ENCODE assay signal across 8 cellular contexts in genomic region chr17:64984776-64985521, GRCh38.
A peak's percentile ranks its signal among the peaks of the same experiment; 100 is the strongest.
DNase-seq lines count a peak whose midpoint lies in the region; ATAC-seq, FAIRE-seq and TF ChIP-seq lines count a peak whose summit lies in the region.

No MANE protein-coding gene starts in this region.

- H3K4me3 ChIP-seq in neural progenitor cell (no peak overlapping the region), coronary artery (no peak overlapping the region)

- H3K9me3 ChIP-seq in T-helper 17 cell (ENCODE audit: control insufficient read depth, low read length, poor library complexity, severe bottlenecking) (no peaks in the 10 kb centered on the region), neural progenitor cell (ENCODE audit: low read depth) (no peaks in the 10 kb centered on the region)

- H3K79me2 ChIP-seq in neural progenitor cell (ENCODE audit: low read depth): no peaks in the 10 kb centered on the region

- H3K4me2 ChIP-seq in neural progenitor cell: no peak overlapping the region

- FAIRE-seq in GM12892 (lab: Jason Lieb, UNC): peak; percentile 73

- TF ChIP-seq CTCF in neural progenitor cell (IDR thresholded peaks at IDR 0.05): no peak
- no peak for TF ChIP-seq CTCF in coronary artery (IDR thresholded peaks at IDR 0.05)

- no peak for TF ChIP-seq POLR2A in GM12892 (IDR thresholded peaks at IDR 0.05; ENCODE audit: low read depth, low read length)

- H3K9me3 Mint-ChIP-seq in neural progenitor cell: peaks cover 2% of the 10 kb centered on the region

- DNase-seq in GM12892 (ENCODE audit: insufficient read length): no peak
- peak; percentile 14 to 53 (median 32) for DNase-seq in T-helper 17 cell
- DNase-seq in caudate nucleus (lab: John Stamatoyannopoulos, UW): peak in 10 of 61 donors; percentile 6 to 73 (median 24)
- DNase-seq in neural progenitor cell (ENCODE audit: low spot score): no peak
- DNase-seq in amniotic stem cell (lab: John Stamatoyannopoulos, UW): no peak
- no peak for DNase-seq in coronary artery (ENCODE audit: low spot score)
- no peak for DNase-seq in DMS 273 treated with DMSO at 0.1 percent for 48 hours (lab: John Stamatoyannopoulos, UW)
- no peak for DNase-seq in NCI-H1417 (lab: John Stamatoyannopoulos, UW)

- peak overlapping the region; percentile 84 for H3K27ac ChIP-seq in caudate nucleus (ENCODE audit: low read depth, low read length)
- H3K27ac ChIP-seq in neural progenitor cell: no peak overlapping the region
- peak overlapping the region in 1 of 2 donors; percentile 34 for H3K27ac ChIP-seq in coronary artery

- H3K36me3 ChIP-seq in neural progenitor cell: no peaks in the 10 kb centered on the region

- H3K27ac Mint-ChIP-seq in T-helper 17 cell (peak overlapping the region; percentile 100), neural progenitor cell (peak overlapping the region; percentile 60)

- H3K4me1 Mint-ChIP-seq in T-helper 17 cell (peaks cover 39% of the 10 kb centered on the region), neural progenitor cell (peaks cover 29% of the 10 kb centered on the region)

- H4K20me1 ChIP-seq in neural progenitor cell (ENCODE audit: low read depth): no peaks in the 10 kb centered on the region

- peak overlapping the region; percentile 90 for H3K4me3 Mint-ChIP-seq in T-helper 17 cell
- peak overlapping the region; percentile 27 for H3K4me3 Mint-ChIP-seq in neural progenitor cell

- H3K27me3 Mint-ChIP-seq in T-helper 17 cell: no peaks in the 10 kb centered on the region
- H3K27me3 Mint-ChIP-seq in neural progenitor cell (ENCODE audit: insufficient read depth, low read depth): peaks cover 7% of the 10 kb centered on the region

- ATAC-seq in T-helper 17 cell: peak; percentile 70

- H3K36me3 Mint-ChIP-seq in T-helper 17 cell (ENCODE audit: low read depth) (no peaks in the 10 kb centered on the region), neural progenitor cell (no peaks in the 10 kb centered on the region)

- H2AFZ ChIP-seq in neural progenitor cell (replicated peaks): no peak overlapping the region

- H3K27me3 ChIP-seq in neural progenitor cell: no peaks in the 10 kb centered on the region

- peaks cover 4% of the 10 kb centered on the region for H3K4me1 ChIP-seq in neural progenitor cell

- H3K9ac ChIP-seq in neural progenitor cell: no peak overlapping the region

- no peaks in the 10 kb centered on the region for H3F3A ChIP-seq in neural progenitor cell (ENCODE audit: low read depth)

Comparison
In these comparisons a context has a peak if more than half of its experiments do, and no peak if none do; other contexts are left out.
1. DNase-seq: peak in T-helper 17 cell (3 of 3); none in GM12892 (single experiment), neural progenitor cell (single experiment), amniotic stem cell (single experiment), coronary artery (single experiment), DMS 273 treated with DMSO at 0.1 percent for 48 hours (single experiment) and NCI-H1417 (0 of 3).